In the genomic region with DNA sequence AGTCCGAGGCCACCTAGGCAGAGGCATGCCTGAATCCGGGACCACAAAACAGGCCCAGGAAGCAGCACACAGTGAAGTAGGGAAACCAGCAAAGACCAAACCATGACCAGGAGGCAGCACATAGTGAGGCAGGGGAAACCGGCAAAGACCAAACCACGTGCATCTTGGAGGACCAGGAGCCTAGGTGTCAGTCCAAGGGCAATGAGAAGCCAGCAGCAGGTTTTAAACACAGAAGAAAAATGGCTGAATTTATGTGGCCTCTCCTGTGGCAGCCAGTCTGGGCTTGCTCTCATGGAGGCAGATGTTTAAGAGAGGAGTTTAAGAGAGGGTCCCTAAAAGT, we compare ENCODE assay signal across 16 cellular contexts. TPM values are rescaled to one million over a fixed set of nuclear protein-coding genes. Genes with fewer than 3 reads are reported as not detected.
A peak's percentile ranks its signal among the peaks of the same experiment; 100 is the strongest.
DNase-seq lines count a peak whose midpoint lies in the region; ATAC-seq, FAIRE-seq and TF ChIP-seq lines count a peak whose summit lies in the region.
"Had no signal": no experiment of that assay in that cellular context is flagged by ENCODE, and none has a peak within 500 bp of the region (broad histone marks: within the 10 kb centered on the region; RNA-seq: fewer than 3 reads in every experiment).

No MANE protein-coding gene starts in this region.

- H3K36me3 ChIP-seq in K562 (ENCODE audit: control insufficient read depth, insufficient read depth, low read length) (peaks cover 38% of the 10 kb centered on the region; the same call in 2 of the 3 replicates), adrenal gland (replicated peaks in 1 of 2) (peaks cover 0 to 5% of the 10 kb centered on the region in 2 donors)

- H3K9me3 ChIP-seq in K562 (replicated peaks; ENCODE audit: control insufficient read depth, insufficient read depth, low read depth, low read length) (no peaks in the 10 kb centered on the region), adrenal gland (replicated peaks in 1 of 3) (no peaks in the 10 kb centered on the region)
- H3K9me3 ChIP-seq: BLaER1 had no signal

- no peak for TF ChIP-seq EP300 in K562 (IDR thresholded peaks at IDR 0.05; ENCODE audit: low read length)

- no peak overlapping the region for H3K27ac Mint-ChIP-seq in activated T-cell treated with anti-CD3 and anti-CD28 coated beads, Interleukin-2, amount 50 U/mL, for 24 hours
- H3K27ac Mint-ChIP-seq in activated T-cell treated with anti-CD3 and anti-CD28 coated beads, Interleukin-2, amount 50 U/mL, for 72 hours = no peak overlapping the region
- no peak overlapping the region for H3K27ac Mint-ChIP-seq in osteocyte (ENCODE audit: unreplicated experiment)
- H3K27ac Mint-ChIP-seq: CD4-positive, CD25-positive, alpha-beta regulatory T cell had no signal

- TF ChIP-seq CTCF in K562 (IDR thresholded peaks at IDR 0.05 in 2 of 3, conservative IDR thresholded peaks at IDR 0.05 in 1 of 3; ENCODE audit: insufficient read depth in 2 of 3, low read depth in 1 of 3, low read length in 3 of 3) = no peak
- no peak for TF ChIP-seq CTCF in osteocyte (IDR thresholded peaks at IDR 0.05)
- TF ChIP-seq CTCF in adrenal gland (IDR thresholded peaks at IDR 0.05) = no peak

- intact Hi-C loops in K562 (cut with micrococcal nuclease) (no loop called here), adrenal gland (cut with DNase I) (no loop called here)

- BruUV-seq in K562 (replicated peaks; lab: Mats Ljungman, UMichigan) = no TSS peak

- CTCF ChIA-PET in K562 (lab: Yijun Ruan, JAX; ENCODE audit: low intra/inter-chr PET ratio) = no interaction called here

- H3K27ac ChIP-seq in K562 (ENCODE audit: extremely low read depth, low read depth, low read length) (no peak overlapping the region), adrenal gland (no peak overlapping the region)
- H3K27ac ChIP-seq: 22Rv1, BLaER1 had no signal

- no peak for TF ChIP-seq RAD21 in K562 (CRISPR knock-in tag; conservative IDR thresholded peaks at IDR 0.05 in 1 of 2, IDR thresholded peaks at IDR 0.05 in 1 of 2)

- FAIRE-seq in K562 (lab: Jason Lieb, UNC) = no peak
- FAIRE-seq: GM18507, H54 had no signal

- H3K9ac ChIP-seq in K562 (ENCODE audit: insufficient read depth in 1 of 2, low read depth in 2 of 2, low read length in 2 of 2) = 0 out of 4 replicates have a peak overlapping the region, but pooled peaks of 1 of the 2 experiments have one; percentile 29
- H3K9ac ChIP-seq: BLaER1 had no signal

- peak; percentile 8 for DNase-seq in activated T-cell treated with anti-CD3 and anti-CD28 coated beads, Interleukin-2, amount 50 U/mL, for 24 hours
- no peak for DNase-seq in activated T-cell treated with anti-CD3 and anti-CD28 coated beads, Interleukin-2, amount 50 U/mL, for 72 hours
- DNase-seq in K562 (ENCODE audit: extremely low read depth in 1 of 4, low spot score in 3 of 4) (no peak), osteocyte (ENCODE audit: extremely low spot score, unreplicated experiment) (peak; percentile 70), ureter (ENCODE audit: low spot score) (peak; percentile 5), adrenal gland (no peak), ACHN (no peak), NCI-H187 (lab: John Stamatoyannopoulos, UW) (no peak)
- DNase-seq: AML-193; Calu3; CD4-positive, CD25-positive, alpha-beta regulatory T cell; DMS 273 treated with DMSO at 0.1 percent for 48 hours had no signal

- ATAC-seq in activated T-cell treated with anti-CD3 and anti-CD28 coated beads, Interleukin-2, amount 50 U/mL, for 72 hours (replicated peaks in 1 of 2) = no peak
- ATAC-seq in K562 = peak; percentile 50

- H3K4me1 Mint-ChIP-seq in activated T-cell treated with anti-CD3 and anti-CD28 coated beads, Interleukin-2, amount 50 U/mL, for 24 hours (ENCODE audit: low read depth) = peaks cover 5% of the 10 kb centered on the region
- H3K4me1 Mint-ChIP-seq in activated T-cell treated with anti-CD3 and anti-CD28 coated beads, Interleukin-2, amount 50 U/mL, for 72 hours (ENCODE audit: low read depth) = peaks cover 5% of the 10 kb centered on the region
- peaks cover 2% of the 10 kb centered on the region for H3K4me1 Mint-ChIP-seq in osteocyte (ENCODE audit: unreplicated experiment)

- no peaks in the 10 kb centered on the region for H3K27me3 Mint-ChIP-seq in activated T-cell treated with anti-CD3 and anti-CD28 coated beads, Interleukin-2, amount 50 U/mL, for 24 hours
- no peaks in the 10 kb centered on the region for H3K27me3 Mint-ChIP-seq in activated T-cell treated with anti-CD3 and anti-CD28 coated beads, Interleukin-2, amount 50 U/mL, for 72 hours (ENCODE audit: low read depth)
- H3K27me3 Mint-ChIP-seq in osteocyte (ENCODE audit: unreplicated experiment) = no peaks in the 10 kb centered on the region
- H3K27me3 Mint-ChIP-seq: CD4-positive, CD25-positive, alpha-beta regulatory T cell had no signal

- H4K20me1 ChIP-seq in K562 (replicated peaks; ENCODE audit: control insufficient read depth, insufficient read depth, low read length) = no peaks in the 10 kb centered on the region
- H4K20me1 ChIP-seq: BLaER1 had no signal

- POLR2A ChIA-PET in K562 (lab: Yijun Ruan, JAX) = interaction anchor here (0.7 to 1.6 kb wide), 5 partner anchors 12 to 465 kb away, joined by 3 to 7 read pairs (median 3); no protein-coding TSS in a partner anchor

- no peak overlapping the region for H3K4me2 ChIP-seq in K562 (ENCODE audit: insufficient read depth, low read length)

- no peaks in the 10 kb centered on the region for H3K79me2 ChIP-seq in K562 (ENCODE audit: control insufficient read depth, insufficient read depth, low read length)

- peaks cover 47% of the 10 kb centered on the region for H3K36me3 Mint-ChIP-seq in activated T-cell treated with anti-CD3 and anti-CD28 coated beads, Interleukin-2, amount 50 U/mL, for 24 hours (ENCODE audit: low read depth)
- peaks cover 0 to 8% of the 10 kb centered on the region in 2 donors for H3K36me3 Mint-ChIP-seq in activated T-cell treated with anti-CD3 and anti-CD28 coated beads, Interleukin-2, amount 50 U/mL, for 72 hours (ENCODE audit: insufficient read depth in 2 of 2)
- peaks cover 30% of the 10 kb centered on the region for H3K36me3 Mint-ChIP-seq in osteocyte (ENCODE audit: unreplicated experiment)

- in situ Hi-C loops in K562 (cut with MboI) (no loop called here), ACHN (cut with HindIII; ENCODE audit: low pct_ligation_motif_present, low pct_unique_long_range_greater_than_20kb, low sequenced_read_pairs) (no loop called here)

- TF ChIP-seq POLR2A in K562 (conservative IDR thresholded peaks at IDR 0.05) (no peak), adrenal gland (IDR thresholded peaks at IDR 0.05) (no peak)

- WGBS in K562 (ENCODE audit: insufficient coverage, low coverage, missing lambda C conversion rate) = 62% methylated on average over 4 of the region's 4 CpGs
- 74 to 88% (median 85%) methylated on average over 4 of the region's 4 CpGs for WGBS in adrenal gland, 4 donors

- H3K27me3 ChIP-seq in K562 (ENCODE audit: control insufficient read depth in 2 of 2, insufficient read depth in 2 of 2, low read length in 2 of 2) (no peaks in the 10 kb centered on the region), adrenal gland (no peaks in the 10 kb centered on the region)
- H3K27me3 ChIP-seq: BLaER1 had no signal

- no peak overlapping the region for H2AFZ ChIP-seq in K562 (ENCODE audit: low read depth, low read length)

- H3K9me1 ChIP-seq in K562 (ENCODE audit: control insufficient read depth, insufficient read depth, low read length) = peaks cover 6% of the 10 kb centered on the region

- H3K4me3 Mint-ChIP-seq in activated T-cell treated with anti-CD3 and anti-CD28 coated beads, Interleukin-2, amount 50 U/mL, for 24 hours = no peak overlapping the region
- no peak overlapping the region for H3K4me3 Mint-ChIP-seq in activated T-cell treated with anti-CD3 and anti-CD28 coated beads, Interleukin-2, amount 50 U/mL, for 72 hours
- H3K4me3 Mint-ChIP-seq in osteocyte (ENCODE audit: unreplicated experiment) = no peak overlapping the region

- H3K4me1 ChIP-seq in K562 (replicated peaks in 1 of 2; ENCODE audit: control insufficient read depth in 2 of 2, insufficient read depth in 2 of 2, low read length in 2 of 2) (peaks cover 7 to 11% of the 10 kb centered on the region in 2 experiments; a peak in 4 of 5 replicates), adrenal gland (replicated peaks in 1 of 2) (no peaks in the 10 kb centered on the region)

- no peaks in the 10 kb centered on the region for H3K9me3 Mint-ChIP-seq in activated T-cell treated with anti-CD3 and anti-CD28 coated beads, Interleukin-2, amount 50 U/mL, for 24 hours
- no peaks in the 10 kb centered on the region for H3K9me3 Mint-ChIP-seq in activated T-cell treated with anti-CD3 and anti-CD28 coated beads, Interleukin-2, amount 50 U/mL, for 72 hours
- H3K9me3 Mint-ChIP-seq in osteocyte (ENCODE audit: unreplicated experiment) = no peaks in the 10 kb centered on the region
- H3K9me3 Mint-ChIP-seq: CD4-positive, CD25-positive, alpha-beta regulatory T cell had no signal

- no peak overlapping the region for H3K4me3 ChIP-seq in K562
- no peak overlapping the region for H3K4me3 ChIP-seq in adrenal gland
- H3K4me3 ChIP-seq: BLaER1 had no signal

TF ChIP-seq in K562, 482 proteins besides CTCF, POLR2A, EP300 and RAD21 (continues in another document):
- TF ChIP-seq SMARCA5 (IDR thresholded peaks at IDR 0.05) = 0 out of 2 replicates have a peak, but pooled peaks have one; percentile 22
- peak; percentile 40; the same call in 1 of the 2 replicates for TF ChIP-seq TRIM28 (IDR thresholded peaks at IDR 0.05)
- TF ChIP-seq CBX5 (IDR thresholded peaks at IDR 0.05; ENCODE audit: borderline replicate concordance, low read depth) = peak; percentile 63; the same call in 1 of the 2 replicates

RNA-seq across cellular contexts. Expression of gene NPHP4, which starts 42.5 kb away (rescaled TPM):
- 10 to 100 TPM; 12.3 to 14.5 TPM for total RNA-seq in activated T-cell treated with anti-CD3 and anti-CD28 coated beads, Interleukin-2, amount 50 U/mL, for 72 hours
- 82.6 and 164 TPM in 2 replicates for total RNA-seq in K562 (2011; cell fraction: chromatin; rRNA removed; ENCODE audit: low replicate concordance)
- 73.7 and 83.2 TPM in 2 replicates for total RNA-seq in K562 (2011; cell fraction: nucleolus; rRNA removed)
- 59.2 and 65.8 TPM in 2 replicates for total RNA-seq in K562 (2011; cell fraction: nucleoplasm; rRNA removed)
- total RNA-seq in K562 (2014; rRNA removed) (10.5 and 11.0 TPM in 2 replicates), K562 (2014; rRNA removed; fragmentation: Illumina TruSeq; extraction: Trizol) (3.3 and 4.8 TPM in 2 replicates), K562 (2015; rRNA removed; fragmentation: Illumina TruSeq; extraction: Trizol) (6.2 and 6.9 TPM in 2 replicates), K562 (2021) (23.3 and 26.2 TPM in 2 replicates), osteocyte (11.1 and 12.8 TPM in 2 replicates), ureter (15.3 TPM), adrenal gland (10 to 100 TPM in 2 of 8 donors, 1 to 10 TPM in 6; 6.7 to 13.2 (median 7.8) TPM)
- polyA plus RNA-seq in K562 (2011; rRNA removed) (6.7 and 9.8 TPM in 2 replicates), K562 (2014; fragmentation: Illumina TruSeq; extraction: Trizol) (9.6 and 10.4 TPM in 2 replicates), K562 (2014; fragmentation: Nextera tagmentation; extraction: Ambion mirVana) (under 1 TPM; 0.52 to 0.77 TPM), K562 (2014; rRNA removed) (13.9 and 15.3 TPM in 2 replicates), adrenal gland (1 to 10 TPM; 2.7 to 8.3 (median 6.8) TPM)
- 4.6 and 7.6 TPM in 2 replicates for polyA plus RNA-seq in K562 (2011; cell fraction: cytosol; rRNA removed)
- polyA plus RNA-seq in K562 (2011; cell fraction: nucleus; rRNA removed) = 71.9 and 106 TPM in 2 replicates
- polyA plus RNA-seq in K562 (2012) = 12.4 and 19.3 TPM in 2 replicates
- 7.0 and 7.9 TPM in 2 replicates for polyA minus RNA-seq in K562 (2011; rRNA and poly(A)+ RNA removed)
- polyA minus RNA-seq in K562 (2011; cell fraction: cytosol; rRNA and poly(A)+ RNA removed) = 10.7 and 12.6 TPM in 2 replicates
- polyA minus RNA-seq in K562 (2011; cell fraction: nucleus; rRNA and poly(A)+ RNA removed) = 31.6 and 34.4 TPM in 2 replicates

Comparison
In these comparisons a context has a peak if more than half of its experiments do, and no peak if none do; other contexts are left out.
1. DNase-seq: peak in activated T-cell treated with anti-CD3 and anti-CD28 coated beads, Interleukin-2, amount 50 U/mL, for 24 hours (single experiment), osteocyte (single experiment) and ureter (single experiment); none in activated T-cell treated with anti-CD3 and anti-CD28 coated beads, Interleukin-2, amount 50 U/mL, for 72 hours (0 of 2), K562 (0 of 4), adrenal gland (0 of 7), ACHN (single experiment) and NCI-H187 (0 of 2).